Comparison of ENCODE assay signal across 35 cellular contexts in genomic region chr10:130240409-130240808, GRCh38.
"Had no signal": no experiment of that assay in that cellular context is flagged by ENCODE, and none has a peak within 500 bp of the region (broad histone marks: within the 10 kb centered on the region; RNA-seq: fewer than 3 reads in every experiment).

No MANE protein-coding gene starts in this region.

- ATAC-seq: activated naive CD4-positive, alpha-beta T cell treated with anti-CD3 and anti-CD28 coated beads, Interleukin-2, amount 50 U/mL, for 72 hours; activated naive CD8-positive, alpha-beta T cell treated with anti-CD3 and anti-CD28 coated beads, Interleukin-2, amount 50 U/mL, for 24 hours; activated T-cell treated with anti-CD3 and anti-CD28 coated beads, Interleukin-2, amount 50 U/mL, for 4 hours; activated T-cell treated with anti-CD3 and anti-CD28 coated beads, Interleukin-2, amount 50 U/mL, for 72 hours; activated T-helper 17 cell treated with anti-CD3 and anti-CD28 coated beads, Interleukin-2, amount 50 U/mL, for 72 hours; body of pancreas had no signal

- H3K4me1 ChIP-seq: adrenal gland, ascending aorta, body of pancreas, breast epithelium had no signal

- H3K27me3 ChIP-seq: adrenal gland, ascending aorta, body of pancreas, brain microvascular endothelial cell, cardiac muscle cell had no signal

- H3K4me3 ChIP-seq: adrenal gland, ascending aorta, body of pancreas, breast epithelium, cardiac muscle cell had no signal

- H3K9me3 ChIP-seq: body of pancreas had no signal

- DNase-seq: activated effector memory CD4-positive, alpha-beta T cell treated with anti-CD3 and anti-CD28 coated beads, Interleukin-2, amount 50 U/mL, for 16 hours; activated effector memory CD4-positive, alpha-beta T cell treated with Interleukin-2 at 50 U/mL for 16 hours; activated gamma-delta T cell; activated gamma-delta T cell treated with Interleukin-2 at 50 U/mL for 16 hours; activated naive CD4-positive, alpha-beta T cell; activated naive CD4-positive, alpha-beta T cell treated with anti-CD3 and anti-CD28 coated beads for 36 hours; activated naive CD4-positive, alpha-beta T cell treated with anti-CD3 and anti-CD28 coated beads, Interleukin-2, amount 10 ng/mL, durations not matched to agents 7 days and 5 days; activated naive CD4-positive, alpha-beta T cell treated with anti-CD3 and anti-CD28 coated beads, Interleukin-2, amount 50 U/mL, for 16 hours; activated naive CD4-positive, alpha-beta T cell treated with Interleukin-2 at 50 U/mL for 16 hours; activated naive CD8-positive, alpha-beta T cell treated with anti-CD3 and anti-CD28 coated beads for 36 hours; activated naive CD8-positive, alpha-beta T cell treated with anti-CD3 and anti-CD28 coated beads, Interleukin-2, amount 10 ng/mL, durations not matched to agents 7 days and 5 days; activated naive CD8-positive, alpha-beta T cell treated with anti-CD3 and anti-CD28 coated beads, Interleukin-2, amount 50 U/mL, for 24 hours; activated T-cell treated with anti-CD3 and anti-CD28 coated beads for 4 hours; activated T-cell treated with anti-CD3 and anti-CD28 coated beads, Interleukin-2, amount 50 U/mL, for 1 hour; activated T-cell treated with anti-CD3 and anti-CD28 coated beads, Interleukin-2, amount 50 U/mL, for 24 hours; activated T-cell treated with anti-CD3 and anti-CD28 coated beads, Interleukin-2, amount 50 U/mL, for 4 hours; activated T-cell treated with anti-CD3 and anti-CD28 coated beads, Interleukin-2, amount 50 U/mL, for 48 hours; activated T-cell treated with anti-CD3 and anti-CD28 coated beads, Interleukin-2, amount 50 U/mL, for 72 hours; adrenal gland; amniotic stem cell; amygdala; anterior cingulate cortex; aorta; body of pancreas; brain microvascular endothelial cell; caudate nucleus; central memory CD4-positive, alpha-beta T cell; cerebellar nuclear complex had no signal

- FAIRE-seq: astrocyte, bronchial epithelial cell had no signal

- H3K27ac ChIP-seq: adrenal gland, ascending aorta, body of pancreas, brain microvascular endothelial cell, breast epithelium, cardiac muscle cell had no signal

- H3K36me3 ChIP-seq: adrenal gland, ascending aorta, brain microvascular endothelial cell, cardiac muscle cell had no signal
